ENCODE assay signal across 17 cellular contexts in genomic region chr17:29683481-29683880, GRCh38.
DNase-seq lines count a peak whose midpoint lies in the region; ATAC-seq lines count a peak whose summit lies in the region.
"Had no signal": no experiment of that assay in that cellular context is flagged by ENCODE, and none has a peak within 500 bp of the region (broad histone marks: within the 10 kb centered on the region; RNA-seq: fewer than 3 reads in every experiment).

No MANE protein-coding gene starts in this region.

- H3K4me1 ChIP-seq in HUES64 (ENCODE audit: insufficient read depth, low read length): peaks cover 16% of the 10 kb centered on the region

- no peak for DNase-seq in central memory CD8-positive, alpha-beta T cell (ENCODE audit: low spot score in 2 of 2)
- DNase-seq in memory B cell (ENCODE audit: low spot score in 2 of 2) (no peak), caudate nucleus (lab: John Stamatoyannopoulos, UW) (no peak), CD1c-positive myeloid dendritic cell (ENCODE audit: extremely low spot score) (no peak)
- DNase-seq: activated CD4-positive, alpha-beta memory T cell treated with anti-CD3 and anti-CD28 coated beads, Interleukin-2, amount 10 ng/mL, durations not matched to agents 7 days and 5 days; activated effector memory CD4-positive, alpha-beta T cell treated with anti-CD3 and anti-CD28 coated beads, Interleukin-2, amount 50 U/mL, for 16 hours; CD8-positive, alpha-beta memory T cell; head of caudate nucleus; NCI-H1694; NCI-H524 treated with DMSO at 0.1 percent for 48 hours; ovary had no signal

- no peaks in the 10 kb centered on the region for H3K9me3 Mint-ChIP-seq in central memory CD8-positive, alpha-beta T cell
- no peaks in the 10 kb centered on the region for H3K9me3 Mint-ChIP-seq in memory B cell
- H3K9me3 Mint-ChIP-seq in stimulated activated memory B cell treated with anti-CD40 and anti-IgM and Interleukin-4, amounts not matched to agents 10 μg/mL and 1 μg/mL and 100 μg/mL, for 72 hours: no peaks in the 10 kb centered on the region
- H3K9me3 Mint-ChIP-seq: activated CD4-positive, alpha-beta memory T cell treated with anti-CD3 and anti-CD28 coated beads, Interleukin-2, amount 10 ng/mL, durations not matched to agents 7 days and 5 days; brain; CD8-positive, alpha-beta memory T cell had no signal

- no peak overlapping the region for H3K4me3 ChIP-seq in HUES64 (ENCODE audit: low read length)
- H3K4me3 ChIP-seq: ovary had no signal

- no peaks in the 10 kb centered on the region for H3K36me3 ChIP-seq in HUES64 (ENCODE audit: insufficient read depth, low read length)
- H3K36me3 ChIP-seq: ovary had no signal

- WGBS in HUES64: 86% methylated on average over 1 of the region's 1 CpG

- no peaks in the 10 kb centered on the region for H3K27me3 Mint-ChIP-seq in central memory CD8-positive, alpha-beta T cell
- H3K27me3 Mint-ChIP-seq in memory B cell: no peaks in the 10 kb centered on the region
- H3K27me3 Mint-ChIP-seq in stimulated activated memory B cell treated with anti-CD40 and anti-IgM and Interleukin-4, amounts not matched to agents 10 μg/mL and 1 μg/mL and 100 μg/mL, for 72 hours: no peaks in the 10 kb centered on the region
- H3K27me3 Mint-ChIP-seq: activated CD4-positive, alpha-beta memory T cell treated with anti-CD3 and anti-CD28 coated beads, Interleukin-2, amount 10 ng/mL, durations not matched to agents 7 days and 5 days; brain; CD8-positive, alpha-beta memory T cell had no signal

- H3K9me3 ChIP-seq in HUES64 (ENCODE audit: insufficient read depth, low read depth, low read length): no peaks in the 10 kb centered on the region
- H3K9me3 ChIP-seq: ovary had no signal

- H3K27ac ChIP-seq in HUES64 (ENCODE audit: low read depth, low read length): peak overlapping the region; percentile 61; the same call in 1 of the 2 replicates
- H3K27ac ChIP-seq in caudate nucleus (ENCODE audit: low read depth, low read length): no peak overlapping the region
- H3K27ac ChIP-seq: KMS-11, ovary, RWPE1 had no signal

- peaks cover 47% of the 10 kb centered on the region for H3K36me3 Mint-ChIP-seq in central memory CD8-positive, alpha-beta T cell (ENCODE audit: insufficient read depth)
- H3K36me3 Mint-ChIP-seq in memory B cell: peaks cover 10% of the 10 kb centered on the region
- H3K36me3 Mint-ChIP-seq in stimulated activated memory B cell treated with anti-CD40 and anti-IgM and Interleukin-4, amounts not matched to agents 10 μg/mL and 1 μg/mL and 100 μg/mL, for 72 hours: peaks cover 33% of the 10 kb centered on the region

- peak overlapping the region; percentile 82 for H3K27ac Mint-ChIP-seq in central memory CD8-positive, alpha-beta T cell (ENCODE audit: low read depth)
- H3K27ac Mint-ChIP-seq in memory B cell: peak overlapping the region; percentile 71
- peak overlapping the region; percentile 72 for H3K27ac Mint-ChIP-seq in stimulated activated memory B cell treated with anti-CD40 and anti-IgM and Interleukin-4, amounts not matched to agents 10 μg/mL and 1 μg/mL and 100 μg/mL, for 72 hours
- H3K27ac Mint-ChIP-seq: activated CD4-positive, alpha-beta memory T cell treated with anti-CD3 and anti-CD28 coated beads, Interleukin-2, amount 10 ng/mL, durations not matched to agents 7 days and 5 days had no signal

- no peak overlapping the region for H3K4me3 Mint-ChIP-seq in central memory CD8-positive, alpha-beta T cell
- H3K4me3 Mint-ChIP-seq in memory B cell: no peak overlapping the region
- no peak overlapping the region for H3K4me3 Mint-ChIP-seq in stimulated activated memory B cell treated with anti-CD40 and anti-IgM and Interleukin-4, amounts not matched to agents 10 μg/mL and 1 μg/mL and 100 μg/mL, for 72 hours
- H3K4me3 Mint-ChIP-seq: activated CD4-positive, alpha-beta memory T cell treated with anti-CD3 and anti-CD28 coated beads, Interleukin-2, amount 10 ng/mL, durations not matched to agents 7 days and 5 days; brain; CD8-positive, alpha-beta memory T cell had no signal

- H3K27me3 ChIP-seq in HUES64 (ENCODE audit: insufficient read depth, low read length): no peaks in the 10 kb centered on the region
- H3K27me3 ChIP-seq: ovary had no signal

- no peak overlapping the region for H3K9ac ChIP-seq in HUES64 (ENCODE audit: low read depth, low read length)
- H3K9ac ChIP-seq: KMS-11 had no signal

- peaks cover 24% of the 10 kb centered on the region for H3K4me1 Mint-ChIP-seq in central memory CD8-positive, alpha-beta T cell
- H3K4me1 Mint-ChIP-seq in memory B cell: peaks cover 10% of the 10 kb centered on the region
- peaks cover 24% of the 10 kb centered on the region for H3K4me1 Mint-ChIP-seq in stimulated activated memory B cell treated with anti-CD40 and anti-IgM and Interleukin-4, amounts not matched to agents 10 μg/mL and 1 μg/mL and 100 μg/mL, for 72 hours

- ATAC-seq in central memory CD8-positive, alpha-beta T cell (replicated peaks; ENCODE audit: extremely low read depth, poor library complexity, severe bottlenecking): no peak
- no peak for ATAC-seq in memory B cell (ENCODE audit: low read depth)
- ATAC-seq in stimulated activated memory B cell treated with anti-CD40 and anti-IgM and Interleukin-4, amounts not matched to agents 10 μg/mL and 1 μg/mL and 100 μg/mL, for 72 hours: no peak
- ATAC-seq in HG02885 (IDR thresholded peaks at IDR 0.05; ENCODE audit: poor library complexity, unreplicated experiment): no peak
